In the genomic region with DNA sequence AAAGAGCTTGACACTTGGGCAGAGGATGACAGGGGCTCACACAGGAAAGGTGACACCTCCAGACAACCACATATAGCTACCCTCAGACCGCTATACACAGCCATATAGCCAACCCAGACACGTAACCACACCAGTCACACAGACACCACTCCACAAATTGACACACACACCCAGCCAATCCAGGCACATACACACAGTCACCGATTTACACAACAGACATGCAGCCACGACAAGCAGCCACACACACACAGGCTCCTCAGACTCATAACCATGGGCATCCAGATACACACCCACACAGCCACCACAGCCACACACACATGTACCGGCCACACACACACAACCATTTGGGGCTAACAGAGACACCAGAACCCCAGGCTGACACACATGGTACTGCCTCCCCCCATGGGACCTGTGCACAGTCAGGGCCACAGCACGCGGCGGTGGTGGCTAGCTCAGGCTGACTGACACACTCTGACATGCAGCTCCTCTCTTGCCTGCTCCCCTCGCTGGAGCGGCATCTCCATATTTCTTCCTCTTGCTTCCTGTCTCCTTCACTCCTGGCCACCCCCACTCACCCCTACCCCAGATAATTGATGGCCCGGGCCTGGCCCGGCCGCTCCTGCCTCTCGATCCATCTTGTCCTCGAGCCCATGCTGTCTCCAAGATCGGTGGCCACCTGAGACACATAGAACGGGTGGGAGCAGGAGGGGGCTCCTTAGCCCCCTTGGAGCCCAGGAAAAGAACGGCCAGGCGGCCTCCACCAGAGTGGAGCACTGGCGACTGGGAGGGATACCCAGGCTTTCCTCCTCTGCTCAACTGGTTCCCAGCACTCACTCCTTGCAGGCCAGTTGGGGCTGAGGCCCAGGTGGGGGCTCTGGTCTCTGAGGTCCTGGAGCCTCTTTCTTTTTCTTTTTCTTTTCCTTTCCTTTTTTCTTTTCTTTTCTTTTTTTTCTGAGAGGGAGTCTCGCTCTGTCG, we compare ENCODE assay signal across 1 cellular context.
TF ChIP-seq lines count a peak whose summit lies in the region.

No MANE protein-coding gene starts in this region.

TF ChIP-seq in SK-N-SH, 30 proteins besides CTCF, POLR2A, EP300 and RAD21:
- TF ChIP-seq POLR2AphosphoS5 (IDR thresholded peaks at IDR 0.05; ENCODE audit: low read depth, low read length) (no peak), FOXM1 (IDR thresholded peaks at IDR 0.05; ENCODE audit: low read depth) (no peak), TAF1 (IDR thresholded peaks at IDR 0.05; ENCODE audit: borderline replicate concordance, low read depth, low read length) (no peak), NFIC (IDR thresholded peaks at IDR 0.05; ENCODE audit: borderline replicate concordance) (no peak), RXRA (IDR thresholded peaks at IDR 0.05; ENCODE audit: borderline replicate concordance, low read depth) (no peak), RCOR1 (IDR thresholded peaks at IDR 0.05; ENCODE audit: low read length) (no peak), FOSL2 (IDR thresholded peaks at IDR 0.05; ENCODE audit: borderline replicate concordance, low read depth) (no peak), GATA2 (CRISPR knock-in tag; IDR thresholded peaks at IDR 0.05) (no peak), RFX5 (IDR thresholded peaks at IDR 0.05; ENCODE audit: low read length) (no peak), TEAD4 (IDR thresholded peaks at IDR 0.05; ENCODE audit: borderline replicate concordance, insufficient read depth) (no peak), SMC3 (IDR thresholded peaks at IDR 0.05; ENCODE audit: low read depth, low read length) (no peak), YY1 (IDR thresholded peaks at IDR 0.05; ENCODE audit: low read depth) (no peak)
- TF ChIP-seq, protein P1, sequence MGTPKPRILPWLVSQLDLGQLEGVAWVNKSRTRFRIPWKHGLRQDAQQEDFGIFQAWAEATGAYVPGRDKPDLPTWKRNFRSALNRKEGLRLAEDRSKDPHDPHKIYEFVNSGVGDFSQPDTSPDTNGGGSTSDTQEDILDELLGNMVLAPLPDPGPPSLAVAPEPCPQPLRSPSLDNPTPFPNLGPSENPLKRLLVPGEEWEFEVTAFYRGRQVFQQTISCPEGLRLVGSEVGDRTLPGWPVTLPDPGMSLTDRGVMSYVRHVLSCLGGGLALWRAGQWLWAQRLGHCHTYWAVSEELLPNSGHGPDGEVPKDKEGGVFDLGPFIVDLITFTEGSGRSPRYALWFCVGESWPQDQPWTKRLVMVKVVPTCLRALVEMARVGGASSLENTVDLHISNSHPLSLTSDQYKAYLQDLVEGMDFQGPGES (IDR thresholded peaks at IDR 0.05; ENCODE audit: low read depth, low read length) = no peak
- TF ChIP-seq, protein P2, sequence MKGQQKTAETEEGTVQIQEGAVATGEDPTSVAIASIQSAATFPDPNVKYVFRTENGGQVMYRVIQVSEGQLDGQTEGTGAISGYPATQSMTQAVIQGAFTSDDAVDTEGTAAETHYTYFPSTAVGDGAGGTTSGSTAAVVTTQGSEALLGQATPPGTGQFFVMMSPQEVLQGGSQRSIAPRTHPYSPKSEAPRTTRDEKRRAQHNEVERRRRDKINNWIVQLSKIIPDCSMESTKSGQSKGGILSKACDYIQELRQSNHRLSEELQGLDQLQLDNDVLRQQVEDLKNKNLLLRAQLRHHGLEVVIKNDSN (IDR thresholded peaks at IDR 0.05; ENCODE audit: borderline replicate concordance, low read depth) = no peak
- TF ChIP-seq, protein P3, sequence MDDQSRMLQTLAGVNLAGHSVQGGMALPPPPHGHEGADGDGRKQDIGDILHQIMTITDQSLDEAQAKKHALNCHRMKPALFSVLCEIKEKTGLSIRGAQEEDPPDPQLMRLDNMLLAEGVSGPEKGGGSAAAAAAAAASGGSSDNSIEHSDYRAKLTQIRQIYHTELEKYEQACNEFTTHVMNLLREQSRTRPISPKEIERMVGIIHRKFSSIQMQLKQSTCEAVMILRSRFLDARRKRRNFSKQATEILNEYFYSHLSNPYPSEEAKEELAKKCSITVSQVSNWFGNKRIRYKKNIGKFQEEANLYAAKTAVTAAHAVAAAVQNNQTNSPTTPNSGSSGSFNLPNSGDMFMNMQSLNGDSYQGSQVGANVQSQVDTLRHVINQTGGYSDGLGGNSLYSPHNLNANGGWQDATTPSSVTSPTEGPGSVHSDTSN (IDR thresholded peaks at IDR 0.05) = no peak
